ENCODE assay signal across 20 cellular contexts in genomic region chr17:5184284-5184683, GRCh38. TPM values are rescaled to one million over a fixed set of nuclear protein-coding genes. Genes with fewer than 3 reads are reported as not detected.
DNase-seq lines count a peak whose midpoint lies in the region; ATAC-seq and FAIRE-seq lines count a peak whose summit lies in the region.
"Had no signal": no experiment of that assay in that cellular context is flagged by ENCODE, and none has a peak within 500 bp of the region (broad histone marks: within the 10 kb centered on the region; RNA-seq: fewer than 3 reads in every experiment).

No MANE protein-coding gene starts in this region.

- FAIRE-seq in GM19239 (lab: Jason Lieb, UNC): no peak
- FAIRE-seq: GM12892 had no signal

- intact Hi-C loops in naive thymus-derived CD4-positive, alpha-beta T cell (cut with micrococcal nuclease): no loop called here

- peaks cover 19% of the 10 kb centered on the region for H3K36me3 Mint-ChIP-seq in central memory CD8-positive, alpha-beta T cell (ENCODE audit: insufficient read depth)
- peaks cover 43 to 72% (median 47%) of the 10 kb centered on the region in 5 donors for H3K36me3 Mint-ChIP-seq in naive thymus-derived CD4-positive, alpha-beta T cell

- no peak overlapping the region for H3K4me3 Mint-ChIP-seq in central memory CD8-positive, alpha-beta T cell
- H3K4me3 Mint-ChIP-seq in naive thymus-derived CD4-positive, alpha-beta T cell: no peak overlapping the region

- peaks cover 30% of the 10 kb centered on the region for H3K9me3 Mint-ChIP-seq in central memory CD8-positive, alpha-beta T cell
- peaks cover 22 to 92% (median 66%) of the 10 kb centered on the region in 11 donors for H3K9me3 Mint-ChIP-seq in naive thymus-derived CD4-positive, alpha-beta T cell

- H3K27ac Mint-ChIP-seq in central memory CD8-positive, alpha-beta T cell (ENCODE audit: low read depth): no peak overlapping the region
- H3K27ac Mint-ChIP-seq in naive thymus-derived CD4-positive, alpha-beta T cell: no peak overlapping the region

- H3K27me3 Mint-ChIP-seq in central memory CD8-positive, alpha-beta T cell: no peaks in the 10 kb centered on the region
- no peaks in the 10 kb centered on the region for H3K27me3 Mint-ChIP-seq in naive thymus-derived CD4-positive, alpha-beta T cell
- H3K27me3 Mint-ChIP-seq: CD8-positive, alpha-beta memory T cell had no signal

- CTCF ChIA-PET in naive thymus-derived CD4-positive, alpha-beta T cell (lab: Charles Lee): no interaction called here

- POLR2A ChIA-PET in naive thymus-derived CD4-positive, alpha-beta T cell (lab: Charles Lee): no interaction called here

- peaks cover 0 to 23% (median 0%) of the 10 kb centered on the region in 3 experiments for H3K36me3 ChIP-seq in naive thymus-derived CD4-positive, alpha-beta T cell (ENCODE audit: control insufficient read depth in 2 of 3, insufficient read depth in 3 of 3, low read length in 3 of 3)

- ATAC-seq in central memory CD8-positive, alpha-beta T cell (replicated peaks; ENCODE audit: extremely low read depth, poor library complexity, severe bottlenecking): peak; percentile 96
- peak; percentile 75 for ATAC-seq in naive thymus-derived CD4-positive, alpha-beta T cell
- ATAC-seq in HG03439 (IDR thresholded peaks at IDR 0.05; ENCODE audit: unreplicated experiment): no peak
- ATAC-seq: Panc1 had no signal

- H3K4me3 ChIP-seq in naive thymus-derived CD4-positive, alpha-beta T cell (ENCODE audit: low read length): no peak overlapping the region
- H3K4me3 ChIP-seq: GM23248 had no signal

- DNase-seq in stimulated activated CD8-positive, alpha-beta memory T cell treated with anti-CD3 and anti-CD28 coated beads, Interleukin-12 subunit alpha, Interleukin-12 subunit beta, amount 100 ng/mL, for 1 hour (ENCODE audit: low read depth): peak; percentile 10
- DNase-seq in stimulated activated CD8-positive, alpha-beta memory T cell treated with anti-CD3 and anti-CD28 coated beads, Interleukin-4, amount 100 ng/mL, for 48 hours: no peak
- peak; percentile 22 to 59 for DNase-seq in central memory CD8-positive, alpha-beta T cell (ENCODE audit: low spot score in 2 of 2)
- no peak for DNase-seq in naive thymus-derived CD4-positive, alpha-beta T cell
- DNase-seq in SHP77 treated with DMSO at 0.1 percent for 48 hours (lab: John Stamatoyannopoulos, UW): no peak
- DNase-seq in GM19239 (ENCODE audit: insufficient read length, low spot score): no peak
- DNase-seq in hippocampal formation (lab: John Stamatoyannopoulos, UW): no peak
- DNase-seq: ACHN, DND-41, GDM1, GM23248, MM.1S, NCI-H1105 treated with DMSO at 0.1 percent for 48 hours, NCI-H187, NCI-H748 treated with DMSO at 0.1 percent for 48 hours, Right ventricle myocardium superior had no signal

- H3K9me3 ChIP-seq in naive thymus-derived CD4-positive, alpha-beta T cell (ENCODE audit: control insufficient read depth in 2 of 3, low read length in 3 of 3): peaks cover 33 to 83% (median 56%) of the 10 kb centered on the region in 3 experiments

- H3K27ac ChIP-seq in naive thymus-derived CD4-positive, alpha-beta T cell (ENCODE audit: low read depth, low read length): no peak overlapping the region
- H3K27ac ChIP-seq: GM23248 had no signal

- H3K4me1 ChIP-seq in naive thymus-derived CD4-positive, alpha-beta T cell (ENCODE audit: control insufficient read depth in 2 of 2, insufficient read depth in 2 of 2, low read length in 2 of 2): no peaks in the 10 kb centered on the region

- no peaks in the 10 kb centered on the region for H3K27me3 ChIP-seq in naive thymus-derived CD4-positive, alpha-beta T cell (ENCODE audit: control insufficient read depth in 2 of 2, insufficient read depth in 2 of 2, low read length in 2 of 2)

- H3K4me1 Mint-ChIP-seq in central memory CD8-positive, alpha-beta T cell: peaks cover 6% of the 10 kb centered on the region
- H3K4me1 Mint-ChIP-seq in naive thymus-derived CD4-positive, alpha-beta T cell: peaks cover 0 to 5% (median 0%) of the 10 kb centered on the region in 7 donors

RNA-seq across cellular contexts. Expression of gene ZNF594, which starts 7.4 kb away (rescaled TPM):
- 10 to 100 TPM in 3 of 5 experiments, 1 to 10 TPM in 2; 4.8 to 35.7 (median 11.6) TPM for total RNA-seq in naive thymus-derived CD4-positive, alpha-beta T cell
- 1 to 10 TPM; 2.6 to 4.4 TPM for polyA plus RNA-seq in naive thymus-derived CD4-positive, alpha-beta T cell

RNA-seq across cellular contexts. Expression of gene SCIMP, which starts 50.4 kb away (rescaled TPM):
- 10 to 100 TPM in 1 of 5 experiments, 1 to 10 TPM in 3, not detected in 1; 1.4 to 24.8 (median 1.6) TPM for total RNA-seq in naive thymus-derived CD4-positive, alpha-beta T cell
- polyA plus RNA-seq in naive thymus-derived CD4-positive, alpha-beta T cell: under 1 TPM; 0.33 to 0.35 TPM
- total RNA-seq: GM23248 had no signal

Comparison
In these comparisons a context has a peak if more than half of its experiments do, and no peak if none do; other contexts are left out.
1. DNase-seq: peak in stimulated activated CD8-positive, alpha-beta memory T cell treated with anti-CD3 and anti-CD28 coated beads, Interleukin-12 subunit alpha, Interleukin-12 subunit beta, amount 100 ng/mL, for 1 hour (single experiment) and central memory CD8-positive, alpha-beta T cell (2 of 2); none in stimulated activated CD8-positive, alpha-beta memory T cell treated with anti-CD3 and anti-CD28 coated beads, Interleukin-4, amount 100 ng/mL, for 48 hours (single experiment), naive thymus-derived CD4-positive, alpha-beta T cell (0 of 9), SHP77 treated with DMSO at 0.1 percent for 48 hours (single experiment), GM19239 (single experiment) and hippocampal formation (0 of 2).